In genomic region chr1:152565535-152566215, GRCh38 we compare ENCODE assay signal across 23 cellular contexts. TPM values are rescaled to one million over a fixed set of nuclear protein-coding genes. Genes with fewer than 3 reads are reported as not detected.
DNase-seq lines count a peak whose midpoint lies in the region; ATAC-seq and TF ChIP-seq lines count a peak whose summit lies in the region.
"Had no signal": no experiment of that assay in that cellular context is flagged by ENCODE, and none has a peak within 500 bp of the region (broad histone marks: within the 10 kb centered on the region; RNA-seq: fewer than 3 reads in every experiment).

No MANE protein-coding gene starts in this region.

- H3K27me3 Mint-ChIP-seq in natural killer cell treated with Interleukin-12 subunit alpha and Interleukin-12 subunit beta and Interleukin-15 and Interleukin-18, amount 100 ng/mL, for 72 hours: peaks cover 21 to 31% of the 10 kb centered on the region in 2 donors
- peaks cover 8 to 25% of the 10 kb centered on the region in 2 donors for H3K27me3 Mint-ChIP-seq in natural killer cell (ENCODE audit: low read depth in 2 of 2)

- H3K4me1 ChIP-seq in PC-3 (ENCODE audit: insufficient read depth, low read length) (no peaks in the 10 kb centered on the region), prostate gland (replicated peaks) (no peaks in the 10 kb centered on the region)

- 76% methylated on average over 14 of the region's 14 CpGs for WGBS in prostate gland

- H3K79me2 ChIP-seq in PC-3 (ENCODE audit: low read length): no peaks in the 10 kb centered on the region

- no TSS peak for BruUV-seq in PC-3 (replicated peaks; lab: Mats Ljungman, UMichigan)

- peak overlapping the region in 1 of 2 donors; percentile 26 for H3K27ac Mint-ChIP-seq in natural killer cell treated with Interleukin-12 subunit alpha and Interleukin-12 subunit beta and Interleukin-15 and Interleukin-18, amount 100 ng/mL, for 72 hours
- no peak overlapping the region for H3K27ac Mint-ChIP-seq in natural killer cell
- H3K27ac Mint-ChIP-seq: B cell; CD4-positive, alpha-beta memory T cell; H9 had no signal

- no peak for DNase-seq in natural killer cell treated with Interleukin-12 subunit alpha and Interleukin-12 subunit beta and Interleukin-15 and Interleukin-18, amount 100 ng/mL, for 72 hours (ENCODE audit: low spot score)
- DNase-seq in natural killer cell (no peak), H4 (ENCODE audit: low spot score) (peak; percentile 0), PC-3 (peak; percentile 1), OCI-M1 (lab: John Stamatoyannopoulos, UW) (no peak), islet precursor cell (no peak), prostate gland (ENCODE audit: low spot score) (no peak)
- DNase-seq: C1 segment of cervical spinal cord; Calu3; CD4-positive, alpha-beta memory T cell; COR-L47; DMS53; DMS79 treated with DMSO at 0.1 percent for 48 hours; GF-D8; GM23248; H9 had no signal

- H3K4me2 ChIP-seq in PC-3 (ENCODE audit: low read length): no peak overlapping the region

- no peaks in the 10 kb centered on the region for H3F3A ChIP-seq in PC-3 (ENCODE audit: low read length, unreplicated experiment)

- H3K27me3 ChIP-seq in PC-3 (ENCODE audit: low read length): no peaks in the 10 kb centered on the region
- no peaks in the 10 kb centered on the region for H3K27me3 ChIP-seq in prostate gland (replicated peaks; ENCODE audit: insufficient read depth)

- TF ChIP-seq CTCF in natural killer cell (IDR thresholded peaks at IDR 0.05) (no peak), PC-3 (conservative IDR thresholded peaks at IDR 0.05; ENCODE audit: low read depth, low read length) (no peak), prostate gland (IDR thresholded peaks at IDR 0.05) (no peak)

- CTCF ChIA-PET in PC-3 (lab: Charles Lee): no interaction called here

- no peaks in the 10 kb centered on the region for H3K9me2 ChIP-seq in PC-3 (replicated peaks; ENCODE audit: low read length)

- intact Hi-C loops in natural killer cell (cut with micrococcal nuclease): no loop called here
- intact Hi-C loops in PC-3 (cut with micrococcal nuclease): no loop called here
- intact Hi-C loops in prostate gland (cut with DNase I): no loop called here

- peaks cover 16% of the 10 kb centered on the region; the same call in 1 of the 2 replicates for H3K9me3 ChIP-seq in PC-3 (ENCODE audit: low read length)
- no peaks in the 10 kb centered on the region for H3K9me3 ChIP-seq in prostate gland

- no peaks in the 10 kb centered on the region for H4K20me1 ChIP-seq in PC-3 (ENCODE audit: low read length)

- H3K36me3 ChIP-seq in PC-3 (ENCODE audit: low read depth, low read length) (no peaks in the 10 kb centered on the region), prostate gland (no peaks in the 10 kb centered on the region)

- H2AFZ ChIP-seq in PC-3 (ENCODE audit: low read length): no peak overlapping the region
- H2AFZ ChIP-seq: GM23248 had no signal

- no peak overlapping the region for H3K4me3 ChIP-seq in PC-3 (ENCODE audit: low read length)
- no peak overlapping the region for H3K4me3 ChIP-seq in prostate gland
- H3K4me3 ChIP-seq: GM23248 had no signal

- H3K27ac ChIP-seq in PC-3 (ENCODE audit: low read length) (no peak overlapping the region), prostate gland (no peak overlapping the region)
- H3K27ac ChIP-seq: 22Rv1, GM23248 had no signal

- H3K9ac ChIP-seq in PC-3 (ENCODE audit: low read length): no peak overlapping the region
- H3K9ac ChIP-seq: GM23248 had no signal

- POLR2A ChIA-PET in PC-3 (lab: Charles Lee; ENCODE audit: unreplicated experiment): no interaction called here

- no peak for TF ChIP-seq POLR2A in prostate gland (IDR thresholded peaks at IDR 0.05)

- peaks cover 0 to 9% of the 10 kb centered on the region in 2 donors for H3K4me1 Mint-ChIP-seq in natural killer cell treated with Interleukin-12 subunit alpha and Interleukin-12 subunit beta and Interleukin-15 and Interleukin-18, amount 100 ng/mL, for 72 hours (ENCODE audit: low read depth in 2 of 2)
- no peaks in the 10 kb centered on the region for H3K4me1 Mint-ChIP-seq in natural killer cell
- H3K4me1 Mint-ChIP-seq: B cell; CD4-positive, alpha-beta memory T cell; H9 had no signal

- H3K9me3 Mint-ChIP-seq in natural killer cell treated with Interleukin-12 subunit alpha and Interleukin-12 subunit beta and Interleukin-15 and Interleukin-18, amount 100 ng/mL, for 72 hours: no peaks in the 10 kb centered on the region
- peaks cover 2% of the 10 kb centered on the region in 2 donors for H3K9me3 Mint-ChIP-seq in natural killer cell

- peaks cover 7% of the 10 kb centered on the region for H3K36me3 Mint-ChIP-seq in natural killer cell treated with Interleukin-12 subunit alpha and Interleukin-12 subunit beta and Interleukin-15 and Interleukin-18, amount 100 ng/mL, for 72 hours
- H3K36me3 Mint-ChIP-seq in natural killer cell: no peaks in the 10 kb centered on the region
- H3K36me3 Mint-ChIP-seq: CD4-positive, alpha-beta memory T cell had no signal

- no peak overlapping the region for H3K4me3 Mint-ChIP-seq in natural killer cell treated with Interleukin-12 subunit alpha and Interleukin-12 subunit beta and Interleukin-15 and Interleukin-18, amount 100 ng/mL, for 72 hours
- H3K4me3 Mint-ChIP-seq in natural killer cell: no peak overlapping the region
- H3K4me3 Mint-ChIP-seq: B cell; CD4-positive, alpha-beta memory T cell; H9 had no signal

- peak; percentile 48 to 53 for ATAC-seq in natural killer cell treated with Interleukin-12 subunit alpha and Interleukin-12 subunit beta and Interleukin-15 and Interleukin-18, amount 100 ng/mL, for 72 hours
- ATAC-seq in natural killer cell: no peak
- ATAC-seq in PC-3: no peak
- no peak for ATAC-seq in HG03045 (IDR thresholded peaks at IDR 0.05; ENCODE audit: unreplicated experiment)
- ATAC-seq: HCT116 had no signal

RNA-seq across cellular contexts. Expression of gene LCE3E, which starts 0.9 kb away (rescaled TPM):
- total RNA-seq in natural killer cell treated with Interleukin-12 subunit alpha and Interleukin-12 subunit beta and Interleukin-15 and Interleukin-18, amount 100 ng/mL, for 72 hours: not detected
- total RNA-seq in natural killer cell: not detected
- total RNA-seq in H4 (2014; rRNA removed; shearing (Covaris generic)): not detected in 2 replicates
- not detected in 2 replicates for total RNA-seq in PC-3 (2014; rRNA removed)
- not detected for total RNA-seq in prostate gland
- total RNA-seq: B cell; Calu3; CD4-positive, alpha-beta memory T cell; Daoy; G401; GM23248; H1; H9 had no signal

RNA-seq across cellular contexts. Expression of gene LCE3D, which starts 14.6 kb away (rescaled TPM):
- not detected for total RNA-seq in natural killer cell treated with Interleukin-12 subunit alpha and Interleukin-12 subunit beta and Interleukin-15 and Interleukin-18, amount 100 ng/mL, for 72 hours
- total RNA-seq in natural killer cell (not detected), PC-3 (2014; rRNA removed) (not detected in 2 replicates), prostate gland (not detected)
- not detected in 2 replicates for total RNA-seq in H4 (2014; rRNA removed; shearing (Covaris generic))
- total RNA-seq: B cell; Calu3; CD4-positive, alpha-beta memory T cell; Daoy; G401; GM23248; H1; H9 had no signal

RNA-seq across cellular contexts. Expression of gene LCE3C, which starts 34.4 kb away (rescaled TPM):
- total RNA-seq in natural killer cell treated with Interleukin-12 subunit alpha and Interleukin-12 subunit beta and Interleukin-15 and Interleukin-18, amount 100 ng/mL, for 72 hours: not detected
- total RNA-seq in natural killer cell (not detected), PC-3 (2014; rRNA removed) (not detected in 2 replicates), prostate gland (not detected)
- total RNA-seq in H4 (2014; rRNA removed; shearing (Covaris generic)): not detected in 2 replicates
- total RNA-seq: B cell; Calu3; CD4-positive, alpha-beta memory T cell; Daoy; G401; GM23248; H1; H9 had no signal

RNA-seq across cellular contexts. Expression of gene LCE3B, which starts 47.9 kb away (rescaled TPM):
- not detected for total RNA-seq in natural killer cell treated with Interleukin-12 subunit alpha and Interleukin-12 subunit beta and Interleukin-15 and Interleukin-18, amount 100 ng/mL, for 72 hours
- total RNA-seq in natural killer cell: not detected
- total RNA-seq in H4 (2014; rRNA removed; shearing (Covaris generic)): not detected in 2 replicates
- total RNA-seq in PC-3 (2014; rRNA removed): not detected in 2 replicates
- not detected for total RNA-seq in prostate gland
- total RNA-seq: B cell; Calu3; CD4-positive, alpha-beta memory T cell; Daoy; G401; GM23248; H1; H9 had no signal

RNA-seq across cellular contexts. Expression of gene CRCT1, which starts 51.4 kb away (rescaled TPM):
- not detected for total RNA-seq in natural killer cell treated with Interleukin-12 subunit alpha and Interleukin-12 subunit beta and Interleukin-15 and Interleukin-18, amount 100 ng/mL, for 72 hours
- total RNA-seq in natural killer cell: not detected
- not detected in 2 replicates for total RNA-seq in H4 (2014; rRNA removed; shearing (Covaris generic))
- total RNA-seq in PC-3 (2014; rRNA removed): not detected in 2 replicates
- not detected for total RNA-seq in prostate gland
- total RNA-seq: B cell; Calu3; CD4-positive, alpha-beta memory T cell; Daoy; G401; GM23248; H1; H9 had no signal

Comparison
In these comparisons a context has a peak if more than half of its experiments do, and no peak if none do; other contexts are left out.
1. ATAC-seq: peak in natural killer cell treated with Interleukin-12 subunit alpha and Interleukin-12 subunit beta and Interleukin-15 and Interleukin-18, amount 100 ng/mL, for 72 hours (2 of 2); none in natural killer cell (0 of 3), PC-3 (single experiment) and HG03045 (single experiment).
2. DNase-seq: peak in H4 (single experiment) and PC-3 (single experiment); none in natural killer cell treated with Interleukin-12 subunit alpha and Interleukin-12 subunit beta and Interleukin-15 and Interleukin-18, amount 100 ng/mL, for 72 hours (single experiment), natural killer cell (single experiment), OCI-M1 (single experiment), islet precursor cell (single experiment) and prostate gland (single experiment).